Comparison of ENCODE assay signal across 12 cellular contexts in genomic region chr3:188583476-188584161, GRCh38.
DNase-seq lines count a peak whose midpoint lies in the region; ATAC-seq and TF ChIP-seq lines count a peak whose summit lies in the region.
"Had no signal": no experiment of that assay in that cellular context is flagged by ENCODE, and none has a peak within 500 bp of the region (broad histone marks: within the 10 kb centered on the region; RNA-seq: fewer than 3 reads in every experiment).

No MANE protein-coding gene starts in this region.

- no peaks in the 10 kb centered on the region for H3K9me3 Mint-ChIP-seq in activated naive CD8-positive, alpha-beta T cell treated with anti-CD3 and anti-CD28 coated beads, Interleukin-2, amount 10 ng/mL, durations not matched to agents 7 days and 5 days

- ATAC-seq in activated naive CD8-positive, alpha-beta T cell treated with anti-CD3 and anti-CD28 coated beads, Interleukin-2, amount 10 ng/mL, durations not matched to agents 7 days and 5 days (ENCODE audit: low read depth), result no peak
- ATAC-seq in HG02588 (IDR thresholded peaks at IDR 0.05; ENCODE audit: unreplicated experiment), result no peak

- no peaks in the 10 kb centered on the region for H3K27me3 Mint-ChIP-seq in activated naive CD8-positive, alpha-beta T cell treated with anti-CD3 and anti-CD28 coated beads, Interleukin-2, amount 10 ng/mL, durations not matched to agents 7 days and 5 days

- WGBS in stomach, 5 donors, result 38 to 46% (median 42%) methylated on average over 8 of the region's 8 CpGs

- POLR2A ChIA-PET in activated naive CD8-positive, alpha-beta T cell treated with anti-CD3 and anti-CD28 coated beads, Interleukin-2, amount 10 ng/mL, durations not matched to agents 7 days and 5 days (lab: Charles Lee), result no interaction called here

- intact Hi-C loops in stomach (cut with DNase I; ENCODE audit: low total_unique reads), result no loop called here

- peak overlapping the region; percentile 20 for H3K4me3 Mint-ChIP-seq in activated naive CD8-positive, alpha-beta T cell treated with anti-CD3 and anti-CD28 coated beads, Interleukin-2, amount 10 ng/mL, durations not matched to agents 7 days and 5 days

- H3K4me3 ChIP-seq in muscle layer of colon (ENCODE audit: low read depth in 1 of 2, low read length in 2 of 2), result no peak overlapping the region
- H3K4me3 ChIP-seq in stomach, result no peak overlapping the region

- H3K27me3 ChIP-seq in muscle layer of colon (ENCODE audit: control insufficient read depth in 1 of 2, insufficient read depth in 2 of 2, low read length in 2 of 2) (no peaks in the 10 kb centered on the region), stomach (no peaks in the 10 kb centered on the region)

- peaks cover 7% of the 10 kb centered on the region for H3K4me1 Mint-ChIP-seq in activated naive CD8-positive, alpha-beta T cell treated with anti-CD3 and anti-CD28 coated beads, Interleukin-2, amount 10 ng/mL, durations not matched to agents 7 days and 5 days

- no peak overlapping the region for H3K9ac ChIP-seq in muscle layer of colon (ENCODE audit: low read length)

- TF ChIP-seq POLR2A in stomach (IDR thresholded peaks at IDR 0.05), result no peak

- TF ChIP-seq CTCF in stomach (IDR thresholded peaks at IDR 0.05), result no peak

- peak; percentile 62 for DNase-seq in activated effector memory CD4-positive, alpha-beta T cell treated with anti-CD3 and anti-CD28 coated beads, Interleukin-2, amount 50 U/mL, for 16 hours
- DNase-seq in activated effector memory CD4-positive, alpha-beta T cell treated with Interleukin-2 at 50 U/mL for 16 hours, result no peak
- no peak for DNase-seq in activated naive CD8-positive, alpha-beta T cell treated with anti-CD3 and anti-CD28 coated beads, Interleukin-2, amount 10 ng/mL, durations not matched to agents 7 days and 5 days
- DNase-seq in stomach (no peak), NCI-H446 treated with DMSO at 0.1 percent for 48 hours (lab: John Stamatoyannopoulos, UW) (no peak), epidermal melanocyte (ENCODE audit: insufficient read length, low spot score) (no peak)
- DNase-seq: C1 segment of cervical spinal cord, NCI-H526, retina, T-helper 9 cell had no signal

- H3K36me3 ChIP-seq in muscle layer of colon (ENCODE audit: insufficient read depth, low read length) (no peaks in the 10 kb centered on the region), stomach (no peaks in the 10 kb centered on the region)

- H3K27ac ChIP-seq in muscle layer of colon (ENCODE audit: low read depth, low read length), result peak overlapping the region; percentile 4
- peak overlapping the region in 3 of 5 donors; percentile 28 to 74 (median 60) for H3K27ac ChIP-seq in stomach

- H3K36me3 Mint-ChIP-seq in activated naive CD8-positive, alpha-beta T cell treated with anti-CD3 and anti-CD28 coated beads, Interleukin-2, amount 10 ng/mL, durations not matched to agents 7 days and 5 days, result peaks cover 1% of the 10 kb centered on the region

- no peak for TF ChIP-seq EP300 in stomach (IDR thresholded peaks at IDR 0.05)

- H3K9me3 ChIP-seq in muscle layer of colon (ENCODE audit: low read length), result no peaks in the 10 kb centered on the region
- no peaks in the 10 kb centered on the region for H3K9me3 ChIP-seq in stomach

- no peak overlapping the region for H3K27ac Mint-ChIP-seq in activated naive CD8-positive, alpha-beta T cell treated with anti-CD3 and anti-CD28 coated beads, Interleukin-2, amount 10 ng/mL, durations not matched to agents 7 days and 5 days

- H3K4me1 ChIP-seq in muscle layer of colon (ENCODE audit: insufficient read depth, low read length), result peaks cover 38% of the 10 kb centered on the region
- peaks cover 3 to 70% (median 37%) of the 10 kb centered on the region in 4 donors for H3K4me1 ChIP-seq in stomach
